In the genomic region with DNA sequence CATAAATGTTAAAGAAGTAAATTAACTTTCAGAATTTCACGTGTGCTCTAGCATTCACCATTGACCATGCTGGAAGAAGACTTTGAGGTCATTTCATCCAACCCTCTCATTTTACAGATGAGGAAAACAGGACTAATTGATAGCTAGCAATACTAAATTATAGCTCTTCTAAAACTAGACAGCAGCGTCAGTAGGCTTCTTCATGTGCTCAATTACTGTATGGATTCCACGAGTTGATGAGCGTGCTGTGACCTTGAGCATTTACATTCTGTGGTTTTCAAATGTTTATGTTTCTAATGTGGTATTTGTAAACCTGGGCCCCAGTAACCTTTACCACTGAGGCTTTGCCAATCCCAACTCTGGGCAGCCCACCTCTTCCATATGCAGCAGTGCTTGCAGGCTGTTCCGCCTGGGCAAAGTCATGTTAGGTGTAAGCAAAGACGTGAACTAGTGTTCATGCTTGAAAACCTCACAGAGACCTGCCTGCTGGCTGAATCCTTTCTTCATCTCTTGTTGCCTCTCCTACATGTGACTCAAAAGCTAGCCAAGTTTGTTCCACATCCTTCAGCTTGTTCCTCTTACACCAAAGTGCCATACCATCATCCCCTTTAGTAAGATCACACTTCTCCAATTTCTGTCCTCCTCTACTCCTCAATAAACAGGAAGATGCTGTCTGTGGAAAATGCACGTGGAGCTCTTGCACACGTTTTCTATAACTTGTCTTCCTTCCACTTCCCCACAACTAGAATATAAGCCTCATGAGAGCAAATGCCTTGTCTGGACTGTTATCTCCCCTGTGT, we compare ENCODE assay signal across 2 cellular contexts.
TF ChIP-seq lines count a peak whose summit lies in the region.

No MANE protein-coding gene starts in this region.

TF ChIP-seq in HEK293T, 16 proteins besides CTCF, POLR2A, EP300 and RAD21 (continued from another document):
- TF ChIP-seq, protein P1, sequence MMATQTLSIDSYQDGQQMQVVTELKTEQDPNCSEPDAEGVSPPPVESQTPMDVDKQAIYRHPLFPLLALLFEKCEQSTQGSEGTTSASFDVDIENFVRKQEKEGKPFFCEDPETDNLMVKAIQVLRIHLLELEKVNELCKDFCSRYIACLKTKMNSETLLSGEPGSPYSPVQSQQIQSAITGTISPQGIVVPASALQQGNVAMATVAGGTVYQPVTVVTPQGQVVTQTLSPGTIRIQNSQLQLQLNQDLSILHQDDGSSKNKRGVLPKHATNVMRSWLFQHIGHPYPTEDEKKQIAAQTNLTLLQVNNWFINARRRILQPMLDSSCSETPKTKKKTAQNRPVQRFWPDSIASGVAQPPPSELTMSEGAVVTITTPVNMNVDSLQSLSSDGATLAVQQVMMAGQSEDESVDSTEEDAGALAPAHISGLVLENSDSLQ (IDR thresholded peaks at IDR 0.05), result no peak
- TF ChIP-seq NFRKB (IDR thresholded peaks at IDR 0.05) (no peak), FOXA1 (IDR thresholded peaks at IDR 0.05) (no peak), ARNT (IDR thresholded peaks at IDR 0.05) (no peak), SUZ12 (IDR thresholded peaks at IDR 0.05) (no peak), L3MBTL2 (conservative IDR thresholded peaks at IDR 0.05) (no peak), HDGF (IDR thresholded peaks at IDR 0.05; ENCODE audit: borderline replicate concordance) (no peak), ELF4 (IDR thresholded peaks at IDR 0.05) (no peak), ZNF384 (IDR thresholded peaks at IDR 0.05) (no peak), LEF1 (IDR thresholded peaks at IDR 0.05; ENCODE audit: borderline replicate concordance) (no peak)

TF ChIP-seq in GM23338, 12 proteins besides CTCF, POLR2A, EP300 and RAD21 (continued from another document):
- TF ChIP-seq, protein P2, sequence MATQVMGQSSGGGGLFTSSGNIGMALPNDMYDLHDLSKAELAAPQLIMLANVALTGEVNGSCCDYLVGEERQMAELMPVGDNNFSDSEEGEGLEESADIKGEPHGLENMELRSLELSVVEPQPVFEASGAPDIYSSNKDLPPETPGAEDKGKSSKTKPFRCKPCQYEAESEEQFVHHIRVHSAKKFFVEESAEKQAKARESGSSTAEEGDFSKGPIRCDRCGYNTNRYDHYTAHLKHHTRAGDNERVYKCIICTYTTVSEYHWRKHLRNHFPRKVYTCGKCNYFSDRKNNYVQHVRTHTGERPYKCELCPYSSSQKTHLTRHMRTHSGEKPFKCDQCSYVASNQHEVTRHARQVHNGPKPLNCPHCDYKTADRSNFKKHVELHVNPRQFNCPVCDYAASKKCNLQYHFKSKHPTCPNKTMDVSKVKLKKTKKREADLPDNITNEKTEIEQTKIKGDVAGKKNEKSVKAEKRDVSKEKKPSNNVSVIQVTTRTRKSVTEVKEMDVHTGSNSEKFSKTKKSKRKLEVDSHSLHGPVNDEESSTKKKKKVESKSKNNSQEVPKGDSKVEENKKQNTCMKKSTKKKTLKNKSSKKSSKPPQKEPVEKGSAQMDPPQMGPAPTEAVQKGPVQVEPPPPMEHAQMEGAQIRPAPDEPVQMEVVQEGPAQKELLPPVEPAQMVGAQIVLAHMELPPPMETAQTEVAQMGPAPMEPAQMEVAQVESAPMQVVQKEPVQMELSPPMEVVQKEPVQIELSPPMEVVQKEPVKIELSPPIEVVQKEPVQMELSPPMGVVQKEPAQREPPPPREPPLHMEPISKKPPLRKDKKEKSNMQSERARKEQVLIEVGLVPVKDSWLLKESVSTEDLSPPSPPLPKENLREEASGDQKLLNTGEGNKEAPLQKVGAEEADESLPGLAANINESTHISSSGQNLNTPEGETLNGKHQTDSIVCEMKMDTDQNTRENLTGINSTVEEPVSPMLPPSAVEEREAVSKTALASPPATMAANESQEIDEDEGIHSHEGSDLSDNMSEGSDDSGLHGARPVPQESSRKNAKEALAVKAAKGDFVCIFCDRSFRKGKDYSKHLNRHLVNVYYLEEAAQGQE (IDR thresholded peaks at IDR 0.05; ENCODE audit: unreplicated experiment), result no peak
- no peak for TF ChIP-seq ZNF331 (CRISPR knock-in tag; IDR thresholded peaks at IDR 0.05; ENCODE audit: low read depth)
- TF ChIP-seq, protein P3, sequence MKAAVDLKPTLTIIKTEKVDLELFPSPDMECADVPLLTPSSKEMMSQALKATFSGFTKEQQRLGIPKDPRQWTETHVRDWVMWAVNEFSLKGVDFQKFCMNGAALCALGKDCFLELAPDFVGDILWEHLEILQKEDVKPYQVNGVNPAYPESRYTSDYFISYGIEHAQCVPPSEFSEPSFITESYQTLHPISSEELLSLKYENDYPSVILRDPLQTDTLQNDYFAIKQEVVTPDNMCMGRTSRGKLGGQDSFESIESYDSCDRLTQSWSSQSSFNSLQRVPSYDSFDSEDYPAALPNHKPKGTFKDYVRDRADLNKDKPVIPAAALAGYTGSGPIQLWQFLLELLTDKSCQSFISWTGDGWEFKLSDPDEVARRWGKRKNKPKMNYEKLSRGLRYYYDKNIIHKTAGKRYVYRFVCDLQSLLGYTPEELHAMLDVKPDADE (IDR thresholded peaks at IDR 0.05), result no peak
- TF ChIP-seq NANOG (IDR thresholded peaks at IDR 0.05; ENCODE audit: borderline replicate concordance), result no peak
- TF ChIP-seq, protein P4, sequence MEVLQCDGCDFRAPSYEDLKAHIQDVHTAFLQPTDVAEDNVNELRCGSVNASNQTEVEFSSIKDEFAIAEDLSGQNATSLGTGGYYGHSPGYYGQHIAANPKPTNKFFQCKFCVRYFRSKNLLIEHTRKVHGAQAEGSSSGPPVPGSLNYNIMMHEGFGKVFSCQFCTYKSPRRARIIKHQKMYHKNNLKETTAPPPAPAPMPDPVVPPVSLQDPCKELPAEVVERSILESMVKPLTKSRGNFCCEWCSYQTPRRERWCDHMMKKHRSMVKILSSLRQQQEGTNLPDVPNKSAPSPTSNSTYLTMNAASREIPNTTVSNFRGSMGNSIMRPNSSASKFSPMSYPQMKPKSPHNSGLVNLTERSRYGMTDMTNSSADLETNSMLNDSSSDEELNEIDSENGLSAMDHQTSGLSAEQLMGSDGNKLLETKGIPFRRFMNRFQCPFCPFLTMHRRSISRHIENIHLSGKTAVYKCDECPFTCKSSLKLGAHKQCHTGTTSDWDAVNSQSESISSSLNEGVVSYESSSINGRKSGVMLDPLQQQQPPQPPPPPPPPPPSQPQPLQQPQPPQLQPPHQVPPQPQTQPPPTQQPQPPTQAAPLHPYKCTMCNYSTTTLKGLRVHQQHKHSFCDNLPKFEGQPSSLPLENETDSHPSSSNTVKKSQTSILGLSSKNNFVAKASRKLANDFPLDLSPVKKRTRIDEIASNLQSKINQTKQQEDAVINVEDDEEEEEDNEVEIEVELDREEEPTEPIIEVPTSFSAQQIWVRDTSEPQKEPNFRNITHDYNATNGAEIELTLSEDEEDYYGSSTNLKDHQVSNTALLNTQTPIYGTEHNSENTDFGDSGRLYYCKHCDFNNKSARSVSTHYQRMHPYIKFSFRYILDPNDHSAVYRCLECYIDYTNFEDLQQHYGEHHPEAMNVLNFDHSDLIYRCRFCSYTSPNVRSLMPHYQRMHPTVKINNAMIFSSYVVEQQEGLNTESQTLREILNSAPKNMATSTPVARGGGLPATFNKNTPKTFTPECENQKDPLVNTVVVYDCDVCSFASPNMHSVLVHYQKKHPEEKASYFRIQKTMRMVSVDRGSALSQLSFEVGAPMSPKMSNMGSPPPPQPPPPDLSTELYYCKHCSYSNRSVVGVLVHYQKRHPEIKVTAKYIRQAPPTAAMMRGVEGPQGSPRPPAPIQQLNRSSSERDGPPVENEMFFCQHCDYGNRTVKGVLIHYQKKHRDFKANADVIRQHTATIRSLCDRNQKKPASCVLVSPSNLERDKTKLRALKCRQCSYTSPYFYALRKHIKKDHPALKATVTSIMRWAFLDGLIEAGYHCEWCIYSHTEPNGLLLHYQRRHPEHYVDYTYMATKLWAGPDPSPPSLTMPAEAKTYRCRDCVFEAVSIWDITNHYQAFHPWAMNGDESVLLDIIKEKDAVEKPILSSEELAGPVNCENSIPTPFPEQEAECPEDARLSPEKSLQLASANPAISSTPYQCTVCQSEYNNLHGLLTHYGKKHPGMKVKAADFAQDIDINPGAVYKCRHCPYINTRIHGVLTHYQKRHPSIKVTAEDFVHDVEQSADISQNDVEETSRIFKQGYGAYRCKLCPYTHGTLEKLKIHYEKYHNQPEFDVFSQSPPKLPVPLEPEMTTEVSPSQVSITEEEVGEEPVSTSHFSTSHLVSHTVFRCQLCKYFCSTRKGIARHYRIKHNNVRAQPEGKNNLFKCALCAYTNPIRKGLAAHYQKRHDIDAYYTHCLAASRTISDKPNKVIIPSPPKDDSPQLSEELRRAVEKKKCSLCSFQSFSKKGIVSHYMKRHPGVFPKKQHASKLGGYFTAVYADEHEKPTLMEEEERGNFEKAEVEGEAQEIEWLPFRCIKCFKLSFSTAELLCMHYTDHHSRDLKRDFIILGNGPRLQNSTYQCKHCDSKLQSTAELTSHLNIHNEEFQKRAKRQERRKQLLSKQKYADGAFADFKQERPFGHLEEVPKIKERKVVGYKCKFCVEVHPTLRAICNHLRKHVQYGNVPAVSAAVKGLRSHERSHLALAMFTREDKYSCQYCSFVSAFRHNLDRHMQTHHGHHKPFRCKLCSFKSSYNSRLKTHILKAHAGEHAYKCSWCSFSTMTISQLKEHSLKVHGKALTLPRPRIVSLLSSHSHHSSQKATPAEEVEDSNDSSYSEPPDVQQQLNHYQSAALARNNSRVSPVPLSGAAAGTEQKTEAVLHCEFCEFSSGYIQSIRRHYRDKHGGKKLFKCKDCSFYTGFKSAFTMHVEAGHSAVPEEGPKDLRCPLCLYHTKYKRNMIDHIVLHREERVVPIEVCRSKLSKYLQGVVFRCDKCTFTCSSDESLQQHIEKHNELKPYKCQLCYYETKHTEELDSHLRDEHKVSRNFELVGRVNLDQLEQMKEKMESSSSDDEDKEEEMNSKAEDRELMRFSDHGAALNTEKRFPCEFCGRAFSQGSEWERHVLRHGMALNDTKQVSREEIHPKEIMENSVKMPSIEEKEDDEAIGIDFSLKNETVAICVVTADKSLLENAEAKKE (CRISPR knock-in tag; IDR thresholded peaks at IDR 0.05), result no peak
- TF ChIP-seq ZNF114 (CRISPR knock-in tag; IDR thresholded peaks at IDR 0.05), result no peak
